In the genomic region with DNA sequence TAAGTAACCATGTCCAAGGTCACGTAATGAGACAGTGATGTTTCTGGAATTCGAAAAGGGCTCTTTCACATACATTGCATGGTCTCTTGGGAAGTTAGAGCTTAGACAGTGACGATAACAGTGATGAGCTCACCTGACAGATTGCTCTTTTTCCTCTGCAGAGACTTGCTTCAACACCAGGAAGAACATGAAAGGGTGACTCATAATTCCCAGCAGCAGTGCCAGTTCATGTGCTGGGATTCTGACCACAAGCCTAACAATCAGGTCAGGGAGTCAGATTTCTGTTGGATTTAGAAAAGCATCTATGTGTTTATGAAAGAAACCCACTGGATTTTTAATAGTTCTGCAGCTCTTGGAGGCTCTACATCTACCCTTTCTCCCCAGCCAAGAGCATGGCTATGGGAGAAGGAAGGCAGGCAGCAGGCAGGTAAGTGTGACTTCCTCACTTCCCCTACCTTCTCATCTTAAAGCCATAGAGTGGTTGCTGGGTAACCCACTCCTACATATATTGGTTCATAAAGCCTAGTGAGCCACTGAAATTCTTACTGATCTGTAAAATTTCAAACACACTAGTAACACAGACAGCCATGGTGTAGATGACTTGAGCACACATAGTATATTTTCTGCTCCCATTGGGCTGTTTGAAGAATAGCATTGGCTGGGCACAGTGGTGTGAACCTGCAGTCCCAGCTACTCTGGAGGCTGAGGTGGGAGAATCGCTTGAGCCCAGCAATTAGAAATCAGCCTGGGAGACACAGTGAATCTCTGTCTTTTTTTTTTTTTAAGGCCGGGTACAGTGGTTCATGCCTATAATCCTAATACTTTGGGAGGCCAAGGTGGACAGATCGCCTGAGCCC, we compare ENCODE assay signal across 1 cellular context.
TF ChIP-seq lines count a peak whose summit lies in the region.

No MANE protein-coding gene starts in this region.

TF ChIP-seq in HepG2, 621 proteins besides CTCF, POLR2A, EP300 and RAD21 (continued from another document and continues in another):
- TF ChIP-seq, protein P1, sequence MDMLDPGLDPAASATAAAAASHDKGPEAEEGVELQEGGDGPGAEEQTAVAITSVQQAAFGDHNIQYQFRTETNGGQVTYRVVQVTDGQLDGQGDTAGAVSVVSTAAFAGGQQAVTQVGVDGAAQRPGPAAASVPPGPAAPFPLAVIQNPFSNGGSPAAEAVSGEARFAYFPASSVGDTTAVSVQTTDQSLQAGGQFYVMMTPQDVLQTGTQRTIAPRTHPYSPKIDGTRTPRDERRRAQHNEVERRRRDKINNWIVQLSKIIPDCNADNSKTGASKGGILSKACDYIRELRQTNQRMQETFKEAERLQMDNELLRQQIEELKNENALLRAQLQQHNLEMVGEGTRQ (IDR thresholded peaks at IDR 0.05; ENCODE audit: low read depth, low read length) = no peak
- TF ChIP-seq, protein P1 (CRISPR knock-in tag; IDR thresholded peaks at IDR 0.05; ENCODE audit: borderline replicate concordance) = no peak
- TF ChIP-seq ISX (CRISPR knock-in tag; conservative IDR thresholded peaks at IDR 0.05) (no peak), GATA4 (IDR thresholded peaks at IDR 0.05; ENCODE audit: borderline replicate concordance, low read depth) (peak; percentile 72; the same call in 1 of the 2 replicates), THRA (CRISPR knock-in tag; IDR thresholded peaks at IDR 0.05; ENCODE audit: borderline replicate concordance) (peak; percentile 81), RCOR2 (CRISPR knock-in tag; IDR thresholded peaks at IDR 0.05) (peak; percentile 91), ZNF713 (CRISPR knock-in tag; IDR thresholded peaks at IDR 0.05) (no peak), ZBTB2 (CRISPR knock-in tag; IDR thresholded peaks at IDR 0.05; ENCODE audit: low read depth) (no peak), ZMYM2 (CRISPR knock-in tag; IDR thresholded peaks at IDR 0.05) (0 out of 2 replicates have a peak, but pooled peaks have one; percentile 9), ZFP62 (CRISPR knock-in tag; IDR thresholded peaks at IDR 0.05) (no peak), ATRX (CRISPR knock-in tag; IDR thresholded peaks at IDR 0.05; ENCODE audit: borderline replicate concordance) (no peak), SP4 (CRISPR knock-in tag; IDR thresholded peaks at IDR 0.05) (no peak), IRX3 (CRISPR knock-in tag; IDR thresholded peaks at IDR 0.05; ENCODE audit: borderline replicate concordance, low read depth) (no peak), GPBP1L1 (CRISPR knock-in tag; IDR thresholded peaks at IDR 0.05) (no peak), ZGPAT (CRISPR knock-in tag; IDR thresholded peaks at IDR 0.05) (peak; percentile 92), HOXA9 (CRISPR knock-in tag; IDR thresholded peaks at IDR 0.05; ENCODE audit: borderline replicate concordance) (no peak), ZNF333 (CRISPR knock-in tag; IDR thresholded peaks at IDR 0.05; ENCODE audit: borderline replicate concordance) (no peak), ZIK1 (CRISPR knock-in tag; IDR thresholded peaks at IDR 0.05; ENCODE audit: borderline replicate concordance, low read depth) (no peak), ZNF10 (CRISPR knock-in tag; IDR thresholded peaks at IDR 0.05; ENCODE audit: borderline replicate concordance, low read depth) (no peak), ZNF749 (CRISPR knock-in tag; IDR thresholded peaks at IDR 0.05; ENCODE audit: borderline replicate concordance) (no peak), ZSCAN29 (CRISPR knock-in tag; conservative IDR thresholded peaks at IDR 0.05) (no peak), RAD51 (IDR thresholded peaks at IDR 0.05; ENCODE audit: borderline replicate concordance) (no peak), ZBTB38 (CRISPR knock-in tag; IDR thresholded peaks at IDR 0.05) (no peak), KLF12 (CRISPR knock-in tag; IDR thresholded peaks at IDR 0.05; ENCODE audit: borderline replicate concordance) (no peak), ZFP1 (CRISPR knock-in tag; IDR thresholded peaks at IDR 0.05) (no peak; the same call in 1 of the 2 replicates), SIX1 (CRISPR knock-in tag; IDR thresholded peaks at IDR 0.05; ENCODE audit: borderline replicate concordance) (peak; percentile 85; the same call in 1 of the 2 replicates)
- TF ChIP-seq, protein P2, sequence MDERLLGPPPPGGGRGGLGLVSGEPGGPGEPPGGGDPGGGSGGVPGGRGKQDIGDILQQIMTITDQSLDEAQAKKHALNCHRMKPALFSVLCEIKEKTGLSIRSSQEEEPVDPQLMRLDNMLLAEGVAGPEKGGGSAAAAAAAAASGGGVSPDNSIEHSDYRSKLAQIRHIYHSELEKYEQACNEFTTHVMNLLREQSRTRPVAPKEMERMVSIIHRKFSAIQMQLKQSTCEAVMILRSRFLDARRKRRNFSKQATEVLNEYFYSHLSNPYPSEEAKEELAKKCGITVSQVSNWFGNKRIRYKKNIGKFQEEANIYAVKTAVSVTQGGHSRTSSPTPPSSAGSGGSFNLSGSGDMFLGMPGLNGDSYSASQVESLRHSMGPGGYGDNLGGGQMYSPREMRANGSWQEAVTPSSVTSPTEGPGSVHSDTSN (CRISPR knock-in tag; IDR thresholded peaks at IDR 0.05) = peak; percentile 76
- TF ChIP-seq, protein P3, sequence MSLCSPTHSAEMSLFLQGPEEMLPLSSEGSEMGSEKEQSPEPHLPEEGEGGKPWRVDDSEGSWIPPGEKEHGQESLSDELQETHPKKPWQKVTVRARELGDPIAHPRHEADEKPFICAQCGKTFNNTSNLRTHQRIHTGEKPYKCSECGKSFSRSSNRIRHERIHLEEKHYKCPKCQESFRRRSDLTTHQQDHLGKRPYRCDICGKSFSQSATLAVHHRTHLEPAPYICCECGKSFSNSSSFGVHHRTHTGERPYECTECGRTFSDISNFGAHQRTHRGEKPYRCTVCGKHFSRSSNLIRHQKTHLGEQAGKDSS (CRISPR knock-in tag; IDR thresholded peaks at IDR 0.05; ENCODE audit: borderline replicate concordance, low read depth) = no peak
- TF ChIP-seq, protein P4, sequence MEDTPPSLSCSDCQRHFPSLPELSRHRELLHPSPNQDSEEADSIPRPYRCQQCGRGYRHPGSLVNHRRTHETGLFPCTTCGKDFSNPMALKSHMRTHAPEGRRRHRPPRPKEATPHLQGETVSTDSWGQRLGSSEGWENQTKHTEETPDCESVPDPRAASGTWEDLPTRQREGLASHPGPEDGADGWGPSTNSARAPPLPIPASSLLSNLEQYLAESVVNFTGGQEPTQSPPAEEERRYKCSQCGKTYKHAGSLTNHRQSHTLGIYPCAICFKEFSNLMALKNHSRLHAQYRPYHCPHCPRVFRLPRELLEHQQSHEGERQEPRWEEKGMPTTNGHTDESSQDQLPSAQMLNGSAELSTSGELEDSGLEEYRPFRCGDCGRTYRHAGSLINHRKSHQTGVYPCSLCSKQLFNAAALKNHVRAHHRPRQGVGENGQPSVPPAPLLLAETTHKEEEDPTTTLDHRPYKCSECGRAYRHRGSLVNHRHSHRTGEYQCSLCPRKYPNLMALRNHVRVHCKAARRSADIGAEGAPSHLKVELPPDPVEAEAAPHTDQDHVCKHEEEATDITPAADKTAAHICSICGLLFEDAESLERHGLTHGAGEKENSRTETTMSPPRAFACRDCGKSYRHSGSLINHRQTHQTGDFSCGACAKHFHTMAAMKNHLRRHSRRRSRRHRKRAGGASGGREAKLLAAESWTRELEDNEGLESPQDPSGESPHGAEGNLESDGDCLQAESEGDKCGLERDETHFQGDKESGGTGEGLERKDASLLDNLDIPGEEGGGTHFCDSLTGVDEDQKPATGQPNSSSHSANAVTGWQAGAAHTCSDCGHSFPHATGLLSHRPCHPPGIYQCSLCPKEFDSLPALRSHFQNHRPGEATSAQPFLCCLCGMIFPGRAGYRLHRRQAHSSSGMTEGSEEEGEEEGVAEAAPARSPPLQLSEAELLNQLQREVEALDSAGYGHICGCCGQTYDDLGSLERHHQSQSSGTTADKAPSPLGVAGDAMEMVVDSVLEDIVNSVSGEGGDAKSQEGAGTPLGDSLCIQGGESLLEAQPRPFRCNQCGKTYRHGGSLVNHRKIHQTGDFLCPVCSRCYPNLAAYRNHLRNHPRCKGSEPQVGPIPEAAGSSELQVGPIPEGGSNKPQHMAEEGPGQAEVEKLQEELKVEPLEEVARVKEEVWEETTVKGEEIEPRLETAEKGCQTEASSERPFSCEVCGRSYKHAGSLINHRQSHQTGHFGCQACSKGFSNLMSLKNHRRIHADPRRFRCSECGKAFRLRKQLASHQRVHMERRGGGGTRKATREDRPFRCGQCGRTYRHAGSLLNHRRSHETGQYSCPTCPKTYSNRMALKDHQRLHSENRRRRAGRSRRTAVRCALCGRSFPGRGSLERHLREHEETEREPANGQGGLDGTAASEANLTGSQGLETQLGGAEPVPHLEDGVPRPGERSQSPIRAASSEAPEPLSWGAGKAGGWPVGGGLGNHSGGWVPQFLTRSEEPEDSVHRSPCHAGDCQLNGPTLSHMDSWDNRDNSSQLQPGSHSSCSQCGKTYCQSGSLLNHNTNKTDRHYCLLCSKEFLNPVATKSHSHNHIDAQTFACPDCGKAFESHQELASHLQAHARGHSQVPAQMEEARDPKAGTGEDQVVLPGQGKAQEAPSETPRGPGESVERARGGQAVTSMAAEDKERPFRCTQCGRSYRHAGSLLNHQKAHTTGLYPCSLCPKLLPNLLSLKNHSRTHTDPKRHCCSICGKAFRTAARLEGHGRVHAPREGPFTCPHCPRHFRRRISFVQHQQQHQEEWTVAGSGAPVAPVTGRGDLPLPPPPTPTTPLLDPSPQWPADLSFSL (CRISPR knock-in tag; IDR thresholded peaks at IDR 0.05) = no peak
- TF ChIP-seq, protein P5, sequence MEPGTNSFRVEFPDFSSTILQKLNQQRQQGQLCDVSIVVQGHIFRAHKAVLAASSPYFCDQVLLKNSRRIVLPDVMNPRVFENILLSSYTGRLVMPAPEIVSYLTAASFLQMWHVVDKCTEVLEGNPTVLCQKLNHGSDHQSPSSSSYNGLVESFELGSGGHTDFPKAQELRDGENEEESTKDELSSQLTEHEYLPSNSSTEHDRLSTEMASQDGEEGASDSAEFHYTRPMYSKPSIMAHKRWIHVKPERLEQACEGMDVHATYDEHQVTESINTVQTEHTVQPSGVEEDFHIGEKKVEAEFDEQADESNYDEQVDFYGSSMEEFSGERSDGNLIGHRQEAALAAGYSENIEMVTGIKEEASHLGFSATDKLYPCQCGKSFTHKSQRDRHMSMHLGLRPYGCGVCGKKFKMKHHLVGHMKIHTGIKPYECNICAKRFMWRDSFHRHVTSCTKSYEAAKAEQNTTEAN (CRISPR knock-in tag; conservative IDR thresholded peaks at IDR 0.05) = peak; percentile 84; the same call in 1 of the 2 replicates
- TF ChIP-seq, protein P6, sequence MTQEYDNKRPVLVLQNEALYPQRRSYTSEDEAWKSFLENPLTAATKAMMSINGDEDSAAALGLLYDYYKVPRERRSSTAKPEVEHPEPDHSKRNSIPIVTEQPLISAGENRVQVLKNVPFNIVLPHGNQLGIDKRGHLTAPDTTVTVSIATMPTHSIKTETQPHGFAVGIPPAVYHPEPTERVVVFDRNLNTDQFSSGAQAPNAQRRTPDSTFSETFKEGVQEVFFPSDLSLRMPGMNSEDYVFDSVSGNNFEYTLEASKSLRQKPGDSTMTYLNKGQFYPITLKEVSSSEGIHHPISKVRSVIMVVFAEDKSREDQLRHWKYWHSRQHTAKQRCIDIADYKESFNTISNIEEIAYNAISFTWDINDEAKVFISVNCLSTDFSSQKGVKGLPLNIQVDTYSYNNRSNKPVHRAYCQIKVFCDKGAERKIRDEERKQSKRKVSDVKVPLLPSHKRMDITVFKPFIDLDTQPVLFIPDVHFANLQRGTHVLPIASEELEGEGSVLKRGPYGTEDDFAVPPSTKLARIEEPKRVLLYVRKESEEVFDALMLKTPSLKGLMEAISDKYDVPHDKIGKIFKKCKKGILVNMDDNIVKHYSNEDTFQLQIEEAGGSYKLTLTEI (CRISPR knock-in tag; conservative IDR thresholded peaks at IDR 0.05) = no peak
